20 cellular contexts compared by ENCODE assay signal in the genomic region with DNA sequence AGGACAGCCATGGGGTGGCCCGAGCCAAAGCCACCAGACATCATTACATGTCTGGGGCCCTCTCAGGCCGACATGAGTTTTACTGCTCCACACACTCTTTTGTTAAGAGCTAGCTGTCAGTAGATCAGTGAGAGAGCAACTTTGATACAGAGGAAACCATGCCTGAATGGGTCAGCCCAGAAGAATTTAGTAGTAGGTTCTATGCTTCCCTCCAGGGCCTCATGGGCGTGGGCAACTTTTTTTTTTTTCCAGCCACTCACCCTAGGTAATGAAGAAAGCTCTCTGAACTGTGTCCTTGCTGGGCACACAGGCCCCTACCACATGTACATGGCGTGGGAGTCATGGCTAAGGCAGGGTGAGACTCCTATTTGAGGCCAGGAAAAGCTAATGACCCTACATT.
"Had no signal": no experiment of that assay in that cellular context is flagged by ENCODE, and none has a peak within 500 bp of the region (broad histone marks: within the 10 kb centered on the region; RNA-seq: fewer than 3 reads in every experiment).

No MANE protein-coding gene starts in this region.

- DNase-seq: activated CD4-positive, alpha-beta T cell treated with anti-CD3 and anti-CD28 coated beads for 1 hour; activated gamma-delta T cell treated with Interleukin-2 at 50 U/mL for 16 hours; effector CD8-positive, alpha-beta T cell; hippocampal formation; left ventricle myocardium superior; nephron progenitor cell; posterior cingulate gyrus; sigmoid colon; stimulated activated CD4-positive, alpha-beta T cell treated with anti-CD3 and anti-CD28 coated beads, Interleukin-15, amount 100 ng/mL, for 24 hours; stomach; WERI-Rb-1 had no signal

- H3K27me3 ChIP-seq: body of pancreas, suprapubic skin, tibial nerve had no signal

- H3K4me1 Mint-ChIP-seq: memory B cell; stimulated activated memory B cell treated with anti-CD40 and anti-IgM and Interleukin-4, amounts not matched to agents 10 μg/mL and 1 μg/mL and 100 μg/mL, for 72 hours had no signal

- H3K9me3 Mint-ChIP-seq: activated naive CD4-positive, alpha-beta T cell treated with anti-CD3 and anti-CD28 coated beads, Interleukin-2, amount 50 U/mL, for 24 hours; dendritic cell treated with granulocyte-macrophage colony-stimulating factor and Interleukin-4, amounts not matched to agents 40 ng/mL and 50 ng/mL, for 4 days; memory B cell; nephron progenitor cell; stimulated activated memory B cell treated with anti-CD40 and anti-IgM and Interleukin-4, amounts not matched to agents 10 μg/mL and 1 μg/mL and 100 μg/mL, for 72 hours had no signal

- H3K9me3 ChIP-seq: body of pancreas, sigmoid colon, stomach, suprapubic skin, tibial nerve had no signal

- H3K27me3 Mint-ChIP-seq: activated naive CD4-positive, alpha-beta T cell treated with anti-CD3 and anti-CD28 coated beads, Interleukin-2, amount 50 U/mL, for 24 hours had no signal

- ATAC-seq: body of pancreas; esophagus mucosa; stimulated activated memory B cell treated with anti-CD40 and anti-IgM and Interleukin-4, amounts not matched to agents 10 μg/mL and 1 μg/mL and 100 μg/mL, for 72 hours had no signal

- H3K4me3 Mint-ChIP-seq: activated naive CD4-positive, alpha-beta T cell treated with anti-CD3 and anti-CD28 coated beads, Interleukin-2, amount 50 U/mL, for 24 hours; dendritic cell treated with granulocyte-macrophage colony-stimulating factor and Interleukin-4, amounts not matched to agents 40 ng/mL and 50 ng/mL, for 4 days; memory B cell; nephron progenitor cell; stimulated activated memory B cell treated with anti-CD40 and anti-IgM and Interleukin-4, amounts not matched to agents 10 μg/mL and 1 μg/mL and 100 μg/mL, for 72 hours had no signal

- H3K27ac Mint-ChIP-seq: activated naive CD4-positive, alpha-beta T cell treated with anti-CD3 and anti-CD28 coated beads, Interleukin-2, amount 50 U/mL, for 24 hours; dendritic cell treated with granulocyte-macrophage colony-stimulating factor and Interleukin-4, amounts not matched to agents 40 ng/mL and 50 ng/mL, for 4 days; memory B cell; nephron progenitor cell; stimulated activated memory B cell treated with anti-CD40 and anti-IgM and Interleukin-4, amounts not matched to agents 10 μg/mL and 1 μg/mL and 100 μg/mL, for 72 hours had no signal

- H3K27ac ChIP-seq: body of pancreas, sigmoid colon, stomach, suprapubic skin, tibial nerve, WERI-Rb-1 had no signal

- H3K4me3 ChIP-seq: body of pancreas, sigmoid colon, smooth muscle cell, stomach, suprapubic skin, tibial nerve had no signal

- H3K4me1 ChIP-seq: body of pancreas, sigmoid colon, stomach, tibial nerve had no signal

- H3K36me3 ChIP-seq: sigmoid colon, stomach, suprapubic skin, tibial nerve, WERI-Rb-1 had no signal

- H3K36me3 Mint-ChIP-seq: activated naive CD4-positive, alpha-beta T cell treated with anti-CD3 and anti-CD28 coated beads, Interleukin-2, amount 50 U/mL, for 24 hours; stimulated activated memory B cell treated with anti-CD40 and anti-IgM and Interleukin-4, amounts not matched to agents 10 μg/mL and 1 μg/mL and 100 μg/mL, for 72 hours had no signal
